In genomic region chr17:10125761-10126553, GRCh38 we compare ENCODE assay signal across 16 cellular contexts.
DNase-seq lines count a peak whose midpoint lies in the region; ATAC-seq and TF ChIP-seq lines count a peak whose summit lies in the region.
"Had no signal": no experiment of that assay in that cellular context is flagged by ENCODE, and none has a peak within 500 bp of the region (broad histone marks: within the 10 kb centered on the region; RNA-seq: fewer than 3 reads in every experiment).

No MANE protein-coding gene starts in this region.

- no peak for DNase-seq in activated CD4-positive, alpha-beta T cell treated with anti-CD3 and anti-CD28 coated beads for 36 hours
- DNase-seq in activated CD4-positive, alpha-beta T cell treated with anti-CD3 and anti-CD28 coated beads for 48 hours, result no peak
- DNase-seq in coronary artery (ENCODE audit: low spot score) (no peak), mesothelial cell of epicardium (ENCODE audit: low spot score in 2 of 2, unreplicated experiment in 2 of 2) (no peak), suprapubic skin (ENCODE audit: low spot score in 2 of 2) (no peak), 8988T (no peak), ACHN (no peak)
- DNase-seq: effector CD8-positive, alpha-beta T cell; HCEC 1CT; hippocampal formation; NCI-H524 treated with DMSO at 0.1 percent for 48 hours; right lobe of liver; SHP77 treated with DMSO at 0.1 percent for 48 hours had no signal

- ATAC-seq in activated CD4-positive, alpha-beta T cell treated with anti-CD3 and anti-CD28 coated beads for 36 hours, result no peak
- ATAC-seq in HG03025 (IDR thresholded peaks at IDR 0.05; ENCODE audit: low FRiP score, unreplicated experiment), result no peak

- H3K27ac Mint-ChIP-seq in activated CD4-positive, alpha-beta T cell treated with anti-CD3 and anti-CD28 coated beads for 36 hours, result peak overlapping the region; percentile 23
- H3K27ac Mint-ChIP-seq in mesothelial cell of epicardium, result peak overlapping the region; percentile 81
- H3K27ac Mint-ChIP-seq: activated naive CD8-positive, alpha-beta T cell had no signal

- H3K4me3 ChIP-seq in coronary artery (peak overlapping the region; percentile 38), suprapubic skin (no peak overlapping the region)
- H3K4me3 ChIP-seq: right lobe of liver, upper lobe of left lung had no signal

- no peaks in the 10 kb centered on the region for H3K36me3 Mint-ChIP-seq in activated CD4-positive, alpha-beta T cell treated with anti-CD3 and anti-CD28 coated beads for 36 hours (ENCODE audit: low read depth)
- H3K36me3 Mint-ChIP-seq in mesothelial cell of epicardium, result no peaks in the 10 kb centered on the region
- H3K36me3 Mint-ChIP-seq: activated naive CD8-positive, alpha-beta T cell had no signal

- H3K4me3 Mint-ChIP-seq in activated CD4-positive, alpha-beta T cell treated with anti-CD3 and anti-CD28 coated beads for 36 hours, result no peak overlapping the region
- peak overlapping the region; percentile 0 for H3K4me3 Mint-ChIP-seq in mesothelial cell of epicardium
- H3K4me3 Mint-ChIP-seq: activated naive CD8-positive, alpha-beta T cell had no signal

- intact Hi-C loops in activated CD4-positive, alpha-beta T cell treated with anti-CD3 and anti-CD28 coated beads for 36 hours (cut with DNase I, micrococcal nuclease), result no loop called here

- WGBS in suprapubic skin, result 63% methylated on average over 24 of the region's 25 CpGs

- H3K27me3 ChIP-seq in suprapubic skin, result no peaks in the 10 kb centered on the region
- H3K27me3 ChIP-seq: right lobe of liver, upper lobe of left lung had no signal

- peaks cover 49% of the 10 kb centered on the region for H3K4me1 ChIP-seq in suprapubic skin
- H3K4me1 ChIP-seq: right lobe of liver had no signal

- H3K4me1 Mint-ChIP-seq in activated CD4-positive, alpha-beta T cell treated with anti-CD3 and anti-CD28 coated beads for 36 hours, result peaks cover 36% of the 10 kb centered on the region
- peaks cover 66% of the 10 kb centered on the region for H3K4me1 Mint-ChIP-seq in mesothelial cell of epicardium

- in situ Hi-C loops in ACHN (cut with HindIII; ENCODE audit: low pct_ligation_motif_present, low pct_unique_long_range_greater_than_20kb, low sequenced_read_pairs), result no loop called here

- H3K9me3 Mint-ChIP-seq in activated CD4-positive, alpha-beta T cell treated with anti-CD3 and anti-CD28 coated beads for 36 hours (ENCODE audit: low read depth), result no peaks in the 10 kb centered on the region
- no peaks in the 10 kb centered on the region for H3K9me3 Mint-ChIP-seq in mesothelial cell of epicardium

- POLR2A ChIA-PET in activated CD4-positive, alpha-beta T cell treated with anti-CD3 and anti-CD28 coated beads for 36 hours (lab: Charles Lee), result interaction anchor here (0.5 kb wide), 1 partner anchor 11 kb away, joined by 5 read pairs; no protein-coding TSS in a partner anchor

- CTCF ChIA-PET in activated CD4-positive, alpha-beta T cell treated with anti-CD3 and anti-CD28 coated beads for 36 hours (lab: Charles Lee), result interaction anchor here (0.6 to 1.0 kb wide), 4 partner anchors 21 to 94 kb away, joined by 3 read pairs; no protein-coding TSS in a partner anchor

- TF ChIP-seq CTCF in coronary artery (IDR thresholded peaks at IDR 0.05) (no peak), mesothelial cell of epicardium (IDR thresholded peaks at IDR 0.05; ENCODE audit: unreplicated experiment) (no peak), suprapubic skin (IDR thresholded peaks at IDR 0.05) (no peak)

- H3K9me3 ChIP-seq in suprapubic skin, result no peaks in the 10 kb centered on the region
- H3K9me3 ChIP-seq: right lobe of liver, upper lobe of left lung had no signal

- no peaks in the 10 kb centered on the region for H3K36me3 ChIP-seq in suprapubic skin
- H3K36me3 ChIP-seq: right lobe of liver, upper lobe of left lung had no signal

- no peak for TF ChIP-seq EP300 in suprapubic skin (IDR thresholded peaks at IDR 0.05)

- peaks cover 9% of the 10 kb centered on the region for H3K27me3 Mint-ChIP-seq in activated CD4-positive, alpha-beta T cell treated with anti-CD3 and anti-CD28 coated beads for 36 hours
- H3K27me3 Mint-ChIP-seq in mesothelial cell of epicardium (ENCODE audit: low read depth), result no peaks in the 10 kb centered on the region
- H3K27me3 Mint-ChIP-seq: activated naive CD8-positive, alpha-beta T cell had no signal

- peak overlapping the region in 1 of 2 donors; percentile 78 for H3K27ac ChIP-seq in coronary artery
- peak overlapping the region; percentile 18 for H3K27ac ChIP-seq in suprapubic skin
- H3K27ac ChIP-seq: right lobe of liver had no signal

- no peak for TF ChIP-seq POLR2A in suprapubic skin (IDR thresholded peaks at IDR 0.05)
